In the genomic region with DNA sequence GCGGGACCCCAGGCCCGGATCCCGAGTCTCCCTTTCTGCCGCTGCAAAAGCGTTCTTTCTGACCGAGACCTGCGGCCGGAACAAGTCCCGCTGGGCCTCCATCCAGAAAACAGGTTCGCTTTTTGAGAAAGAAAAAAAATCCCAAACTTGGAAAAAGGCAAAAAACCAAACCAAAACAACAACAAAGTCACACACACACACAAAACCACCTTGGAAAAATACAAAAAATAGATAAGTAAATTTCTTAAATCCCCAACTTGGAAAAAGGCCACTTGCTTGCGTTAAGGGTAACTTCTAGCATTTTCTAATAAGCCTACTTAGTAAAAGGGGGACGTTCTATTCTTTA, we compare ENCODE assay signal across 8 cellular contexts.
A peak's percentile ranks its signal among the peaks of the same experiment; 100 is the strongest.
DNase-seq lines count a peak whose midpoint lies in the region; TF ChIP-seq lines count a peak whose summit lies in the region.

No MANE protein-coding gene starts in this region.

- H3K27me3 ChIP-seq in muscle layer of duodenum (ENCODE audit: low read depth, low read length), result no peaks in the 10 kb centered on the region

- TF ChIP-seq EP300 in Ishikawa (IDR thresholded peaks at IDR 0.05; ENCODE audit: borderline replicate concordance), result no peak

- no peaks in the 10 kb centered on the region for H3K36me3 ChIP-seq in muscle layer of duodenum (ENCODE audit: control insufficient read depth in 1 of 2, insufficient read depth in 2 of 2, low read length in 2 of 2)

- no peaks in the 10 kb centered on the region for H3K9me3 ChIP-seq in muscle layer of duodenum (ENCODE audit: control insufficient read depth in 1 of 2, low read length in 2 of 2)

- peak overlapping the region; percentile 77 for H3K4me3 ChIP-seq in AG04449 (ENCODE audit: low read depth, low read length)
- peak overlapping the region; percentile 34 to 78 for H3K4me3 ChIP-seq in muscle layer of duodenum (ENCODE audit: low read depth in 1 of 2, low read length in 2 of 2)

- no peak for TF ChIP-seq RAD21 in Ishikawa (IDR thresholded peaks at IDR 0.05; ENCODE audit: low read depth)

- H3K27ac ChIP-seq in cingulate gyrus (ENCODE audit: low read depth, low read length) (peak overlapping the region; percentile 56), muscle layer of duodenum (ENCODE audit: low read length) (no peak overlapping the region)

- POLR2A ChIA-PET in AG04449 (lab: Yijun Ruan, JAX), result no interaction called here

- CTCF ChIA-PET in AG04449 (lab: Yijun Ruan, JAX), result interaction anchor here (2.0 kb wide), 1 partner anchor 37 kb away, joined by 9 read pairs; no protein-coding TSS in a partner anchor

- TF ChIP-seq CTCF in AG04449 (IDR thresholded peaks at IDR 0.05; ENCODE audit: insufficient read depth, low read length, missing control alignments), result no peak

- H3K4me1 ChIP-seq in muscle layer of duodenum (ENCODE audit: control insufficient read depth in 1 of 2, insufficient read depth in 2 of 2, low read length in 2 of 2), result peaks cover 0 to 12% of the 10 kb centered on the region in 2 donors

- DNase-seq in AG04449 (ENCODE audit: low read depth, low spot score) (no peak), OCI-M1 (lab: John Stamatoyannopoulos, UW) (no peak), UCSD-AML1 (lab: John Stamatoyannopoulos, UW; ENCODE audit: unreplicated experiment) (no peak), SKM-1 treated with dmso at 0.1 percent for 144 hours (lab: John Stamatoyannopoulos, UW; ENCODE audit: unreplicated experiment) (no peak)
- DNase-seq in stimulated activated CD4-positive, alpha-beta T cell treated with anti-CD3 and anti-CD28 coated beads, Interleukin-15, amount 100 ng/mL, for 24 hours, result no peak

TF ChIP-seq in Ishikawa, 13 proteins besides CTCF, POLR2A, EP300 and RAD21:
- TF ChIP-seq ZBTB7A (IDR thresholded peaks at IDR 0.05; ENCODE audit: low read depth), result peak; percentile 91; the same call in 1 of the 2 replicates
- no peak for TF ChIP-seq TEAD4 (IDR thresholded peaks at IDR 0.05)
- no peak for TF ChIP-seq MAX (IDR thresholded peaks at IDR 0.05)
- TF ChIP-seq REST (IDR thresholded peaks at IDR 0.05; ENCODE audit: low read depth), result 0 out of 2 replicates have a peak, but pooled peaks have one; percentile 2
- no peak for TF ChIP-seq CREB1 (IDR thresholded peaks at IDR 0.05; ENCODE audit: low read depth)
- no peak for TF ChIP-seq TAF1 (IDR thresholded peaks at IDR 0.05; ENCODE audit: low read depth)
